In the genomic region with DNA sequence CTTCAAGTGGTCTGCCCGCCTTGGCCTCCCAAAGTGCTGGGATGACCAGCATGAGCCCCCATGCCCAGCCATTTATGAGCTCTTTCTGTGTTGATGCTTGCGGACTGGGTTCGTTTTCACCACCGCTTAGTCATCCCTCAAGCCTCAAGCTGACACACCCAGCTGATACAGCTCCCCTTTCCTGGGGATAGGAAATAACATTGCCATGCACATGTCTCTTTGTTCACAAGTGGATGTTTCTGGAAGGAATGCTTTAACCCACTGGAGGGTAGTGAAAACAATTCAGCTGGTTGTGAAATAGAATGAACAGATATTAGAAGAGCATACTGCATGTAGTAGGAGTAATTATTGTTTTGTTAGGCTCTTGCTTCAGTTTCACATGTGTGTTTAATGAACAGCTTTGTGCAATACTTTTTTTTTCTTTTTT, we compare ENCODE assay signal across 11 cellular contexts. TPM values are rescaled to one million over a fixed set of nuclear protein-coding genes. Genes with fewer than 3 reads are reported as not detected.
DNase-seq lines count a peak whose midpoint lies in the region; TF ChIP-seq lines count a peak whose summit lies in the region.
"Had no signal": no experiment of that assay in that cellular context is flagged by ENCODE, and none has a peak within 500 bp of the region (broad histone marks: within the 10 kb centered on the region; RNA-seq: fewer than 3 reads in every experiment).

No MANE protein-coding gene starts in this region.

- H3K4me1 ChIP-seq in mesenchymal stem cell (ENCODE audit: control insufficient read depth, insufficient read depth, low read depth, low read length) = peaks cover 25% of the 10 kb centered on the region
- no peaks in the 10 kb centered on the region for H3K4me1 ChIP-seq in ovary (ENCODE audit: insufficient read depth)

- H3K4ac ChIP-seq in mesenchymal stem cell (ENCODE audit: low read depth in 1 of 2, low read length in 2 of 2) = no peak overlapping the region

- no peak overlapping the region for H3K23ac ChIP-seq in mesenchymal stem cell (ENCODE audit: low read length in 2 of 2)

- TF ChIP-seq POLR2A in ovary (IDR thresholded peaks at IDR 0.05) = no peak

- H2AFZ ChIP-seq in mesenchymal stem cell (ENCODE audit: low read depth, low read length) = no peak overlapping the region

- no peaks in the 10 kb centered on the region for H3K27me3 ChIP-seq in MG63
- H3K27me3 ChIP-seq in mesenchymal stem cell (ENCODE audit: control insufficient read depth in 1 of 2, insufficient read depth in 1 of 2, low read length in 2 of 2) = no peaks in the 10 kb centered on the region
- H3K27me3 ChIP-seq in ovary = no peaks in the 10 kb centered on the region

- no peak overlapping the region for H2AK5ac ChIP-seq in mesenchymal stem cell (ENCODE audit: low read length, severe bottlenecking)

- H3K9me3 ChIP-seq in MG63 (no peaks in the 10 kb centered on the region), mesenchymal stem cell (ENCODE audit: control insufficient read depth, low read length) (no peaks in the 10 kb centered on the region), ovary (no peaks in the 10 kb centered on the region)

- H2BK120ac ChIP-seq in mesenchymal stem cell (ENCODE audit: low read depth, low read length) = no peak overlapping the region

- TF ChIP-seq EP300 in ovary (IDR thresholded peaks at IDR 0.05) = no peak

- H3K9ac ChIP-seq in mesenchymal stem cell (ENCODE audit: low read length) = peak overlapping the region; percentile 90

- no peak overlapping the region for H4K8ac ChIP-seq in mesenchymal stem cell (ENCODE audit: low read length)

- 5% methylated on average over 4 of the region's 4 CpGs for WGBS in mesenchymal stem cell
- WGBS in ovary, 3 donors = 42 to 49% (median 43%) methylated on average over 4 of the region's 4 CpGs

- H3K27ac ChIP-seq in mesenchymal stem cell (ENCODE audit: low read length, poor library complexity, severe bottlenecking) (peak overlapping the region; percentile 95), ovary (no peak overlapping the region)

- no peak overlapping the region for H3K14ac ChIP-seq in mesenchymal stem cell (ENCODE audit: low read length in 2 of 2)

- H3K18ac ChIP-seq in mesenchymal stem cell (ENCODE audit: low read depth in 1 of 2, low read length in 2 of 2) = peak overlapping the region in 1 of 2 experiments; percentile 34

- TF ChIP-seq CTCF in ovary (IDR thresholded peaks at IDR 0.05) = no peak

- no peaks in the 10 kb centered on the region for H3K36me3 ChIP-seq in MG63
- no peaks in the 10 kb centered on the region for H3K36me3 ChIP-seq in mesenchymal stem cell (ENCODE audit: control insufficient read depth in 1 of 2, insufficient read depth in 2 of 2, low read depth in 1 of 2, low read length in 2 of 2)
- no peaks in the 10 kb centered on the region for H3K36me3 ChIP-seq in ovary

- H3K4me2 ChIP-seq in mesenchymal stem cell (ENCODE audit: low read length, poor library complexity, severe bottlenecking) = no peak overlapping the region

- H2BK5ac ChIP-seq in mesenchymal stem cell (ENCODE audit: low read depth, low read length, poor library complexity, severe bottlenecking) = peak overlapping the region; percentile 94

- H4K91ac ChIP-seq in mesenchymal stem cell (ENCODE audit: low read length) = no peak overlapping the region

- H3K4me3 ChIP-seq in MG63 (no peak overlapping the region), mesenchymal stem cell (ENCODE audit: insufficient read depth in 1 of 2, low read depth in 1 of 2, low read length in 2 of 2) (no peak overlapping the region), ovary (no peak overlapping the region)

- H3K79me1 ChIP-seq in mesenchymal stem cell (replicated peaks; ENCODE audit: low read length, poor library complexity, severe bottlenecking) = no peaks in the 10 kb centered on the region

- intact Hi-C loops in ovary (cut with DNase I) = loop anchor here (10.0 kb wide), 3 partner anchors 106 to 246 kb away; a partner anchor contains a TSS

- H2BK12ac ChIP-seq in mesenchymal stem cell (ENCODE audit: low read length in 2 of 2) = no peak overlapping the region

- no peak overlapping the region for H2BK15ac ChIP-seq in mesenchymal stem cell (ENCODE audit: low read depth, poor library complexity, severe bottlenecking)

- DNase-seq in AG08395 (ENCODE audit: low spot score) (peak; percentile 94), MG63 (peak; percentile 80), brain pericyte (ENCODE audit: low read depth, low spot score) (peak; percentile 91), mesenchymal stem cell (peak; percentile 96), pons (ENCODE audit: low spot score) (no peak), GDM1 (lab: John Stamatoyannopoulos, UW) (no peak), ovary (no peak), middle frontal gyrus (ENCODE audit: extremely low spot score, low spot score) (no peak)
- DNase-seq: glutamatergic neuron, NCI-H2081 had no signal

RNA-seq across cellular contexts. Expression of a gene that starts 8.5 kb away (rescaled TPM):
- not detected in 2 replicates for total RNA-seq in MG63 (2014; rRNA removed; shearing (Covaris generic); ENCODE audit: low replicate concordance)
- 0.83 TPM for polyA plus RNA-seq in mesenchymal stem cell (2013, experiment 1 of 2)
- polyA plus RNA-seq in mesenchymal stem cell (2013, experiment 2 of 2) = 1.00 TPM
- 10 to 100 TPM in 1 of 7 donors, 1 to 10 TPM in 6; 1.8 to 25.6 (median 4.3) TPM for total RNA-seq in ovary
- 1 to 10 TPM in 1 of 2 donors, not detected in 1; 3.0 TPM for polyA plus RNA-seq in ovary

RNA-seq across cellular contexts. Expression of a gene that starts 10.2 kb away (rescaled TPM):
- not detected in 2 replicates for total RNA-seq in MG63 (2014; rRNA removed; shearing (Covaris generic); ENCODE audit: low replicate concordance)
- not detected for polyA plus RNA-seq in mesenchymal stem cell (2013, experiment 1 of 2)
- polyA plus RNA-seq in mesenchymal stem cell (2013, experiment 2 of 2) = not detected
- under 1 TPM in 1 of 7 donors, not detected in 6; 0.34 TPM for total RNA-seq in ovary
- polyA plus RNA-seq in ovary = not detected
- total RNA-seq: urinary bladder had no signal

RNA-seq across cellular contexts. Expression of a gene that starts 20.0 kb away (rescaled TPM):
- not detected in 2 replicates for total RNA-seq in MG63 (2014; rRNA removed; shearing (Covaris generic); ENCODE audit: low replicate concordance)
- polyA plus RNA-seq in mesenchymal stem cell (2013, experiment 1 of 2) = 0.18 TPM
- 0.14 TPM for polyA plus RNA-seq in mesenchymal stem cell (2013, experiment 2 of 2)
- 100 to 1,000 TPM in 1 of 7 donors, 10 to 100 TPM in 1, 1 to 10 TPM in 3, under 1 TPM in 1, not detected in 1; 0.40 to 240 (median 9.1) TPM for total RNA-seq in ovary
- polyA plus RNA-seq in ovary = under 1 TPM; 0.27 to 0.35 TPM

Comparison
In these comparisons a context has a peak if more than half of its experiments do, and no peak if none do; other contexts are left out.
1. DNase-seq: peak in AG08395 (single experiment), MG63 (single experiment), brain pericyte (single experiment) and mesenchymal stem cell (single experiment); none in pons (single experiment), GDM1 (single experiment), ovary (0 of 5) and middle frontal gyrus (single experiment).